In genomic region chr7:90173127-90173844, GRCh38 we compare ENCODE assay signal across 9 cellular contexts.
DNase-seq lines count a peak whose midpoint lies in the region; ATAC-seq and FAIRE-seq lines count a peak whose summit lies in the region.
"Had no signal": no experiment of that assay in that cellular context is flagged by ENCODE, and none has a peak within 500 bp of the region (broad histone marks: within the 10 kb centered on the region; RNA-seq: fewer than 3 reads in every experiment).

No MANE protein-coding gene starts in this region.

- FAIRE-seq in HTR-8/SVneo (lab: Jason Lieb, UNC), result no peak

- DNase-seq in iris pigment epithelial cell (ENCODE audit: low read depth) (peak; percentile 39), HTR-8/SVneo (ENCODE audit: insufficient read length, low spot score) (no peak), amygdala (lab: John Stamatoyannopoulos, UW) (no peak), T-helper 2 cell (no peak)
- DNase-seq in activated naive CD4-positive, alpha-beta T cell (lab: John Stamatoyannopoulos, UW), result no peak
- DNase-seq: NCI-H510A had no signal

- ATAC-seq in GM18519 (IDR thresholded peaks at IDR 0.05; ENCODE audit: low FRiP score, unreplicated experiment) (peak; percentile 68), GM21786 (IDR thresholded peaks at IDR 0.05; ENCODE audit: unreplicated experiment) (peak; percentile 95), HG03558 (IDR thresholded peaks at IDR 0.05; ENCODE audit: extremely low read depth, unreplicated experiment) (peak; percentile 95)
